1 cellular context compared by ENCODE assay signal in genomic region chr17:67651218-67651579, GRCh38.
TF ChIP-seq lines count a peak whose summit lies in the region.

No MANE protein-coding gene starts in this region.

TF ChIP-seq in GM12878, 131 proteins besides CTCF, POLR2A, EP300 and RAD21:
- peak; percentile 83 for TF ChIP-seq NR2F1 (conservative IDR thresholded peaks at IDR 0.05)
- peak; percentile 66; the same call in 1 of the 2 replicates for TF ChIP-seq ASH2L (IDR thresholded peaks at IDR 0.05; ENCODE audit: borderline replicate concordance, low read depth)
- peak; percentile 68; the same call in 1 of the 2 replicates for TF ChIP-seq ZBTB40 (IDR thresholded peaks at IDR 0.05; ENCODE audit: borderline replicate concordance)
- peak; percentile 48 to 91; a peak in 2 of 4 replicates for TF ChIP-seq BHLHE40 (IDR thresholded peaks at IDR 0.05; ENCODE audit: borderline replicate concordance in 1 of 2, low read depth in 2 of 2, low read length in 1 of 2)
- TF ChIP-seq YY1 (IDR thresholded peaks at IDR 0.05; ENCODE audit: low read depth, low read length), result peak; percentile 71; the same call in 1 of the 2 replicates
- TF ChIP-seq SMARCA5 (IDR thresholded peaks at IDR 0.05), result peak; percentile 63; the same call in 1 of the 2 replicates
